ENCODE assay signal across 29 cellular contexts in genomic region chr1:239164451-239165180, GRCh38.
"Had no signal": no experiment of that assay in that cellular context is flagged by ENCODE, and none has a peak within 500 bp of the region (broad histone marks: within the 10 kb centered on the region; RNA-seq: fewer than 3 reads in every experiment).

No MANE protein-coding gene starts in this region.

- H3K27ac Mint-ChIP-seq: activated naive CD4-positive, alpha-beta T cell treated with anti-CD3 and anti-CD28 coated beads, Interleukin-2, amount 10 ng/mL, durations not matched to agents 7 days and 5 days; activated naive CD8-positive, alpha-beta T cell treated with anti-CD3 and anti-CD28 coated beads, Interleukin-2, amount 10 ng/mL, durations not matched to agents 7 days and 5 days; dendritic cell treated with granulocyte-macrophage colony-stimulating factor and Interleukin-4, amounts not matched to agents 40 ng/mL and 50 ng/mL, for 4 days; endodermal cell; mesothelial cell of epicardium; naive thymus-derived CD4-positive, alpha-beta T cell; T-helper 1 cell treated with Interleukin-12 subunit alpha and Interleukin-12 subunit beta and Interleukin-4 antibody, amounts not matched to agents 30 μg/mL and 1 μg/mL, for 36 hours had no signal

- H3K27me3 Mint-ChIP-seq: activated naive CD4-positive, alpha-beta T cell treated with anti-CD3 and anti-CD28 coated beads, Interleukin-2, amount 10 ng/mL, durations not matched to agents 7 days and 5 days; activated naive CD8-positive, alpha-beta T cell treated with anti-CD3 and anti-CD28 coated beads, Interleukin-2, amount 10 ng/mL, durations not matched to agents 7 days and 5 days; dendritic cell treated with granulocyte-macrophage colony-stimulating factor and Interleukin-4, amounts not matched to agents 40 ng/mL and 50 ng/mL, for 4 days; naive thymus-derived CD4-positive, alpha-beta T cell had no signal

- H3K27me3 ChIP-seq: ascending aorta, brain microvascular endothelial cell, gastroesophageal sphincter, hepatocyte, pancreas, right atrium auricular region, suprapubic skin, tibial artery, upper lobe of right lung had no signal

- FAIRE-seq: keratinocyte had no signal

- ATAC-seq: gastroesophageal sphincter; left colon; naive thymus-derived CD4-positive, alpha-beta T cell; pancreas; upper lobe of right lung had no signal

- H2AFZ ChIP-seq: hepatocyte had no signal

- H3K4me2 ChIP-seq: hepatocyte, smooth muscle cell had no signal

- H3K4me1 ChIP-seq: ascending aorta, gastroesophageal sphincter, pancreas, prostate gland, right atrium auricular region, suprapubic skin, tibial artery, upper lobe of right lung had no signal

- H3K27ac ChIP-seq: ascending aorta, brain microvascular endothelial cell, gastroesophageal sphincter, hepatocyte, pancreas, prostate gland, right atrium auricular region, suprapubic skin, tibial artery, upper lobe of right lung, VCaP had no signal

- H3K9me3 Mint-ChIP-seq: activated naive CD8-positive, alpha-beta T cell treated with anti-CD3 and anti-CD28 coated beads, Interleukin-2, amount 10 ng/mL, durations not matched to agents 7 days and 5 days; dendritic cell treated with granulocyte-macrophage colony-stimulating factor and Interleukin-4, amounts not matched to agents 40 ng/mL and 50 ng/mL, for 4 days; endodermal cell had no signal

- H3K4me3 ChIP-seq: ascending aorta, gastroesophageal sphincter, hepatocyte, pancreas, prostate gland, right atrium auricular region, smooth muscle cell, suprapubic skin, tibial artery, upper lobe of right lung had no signal

- H3K9me3 ChIP-seq: ascending aorta, pancreas, prostate gland had no signal

- H3K4me3 Mint-ChIP-seq: activated naive CD4-positive, alpha-beta T cell treated with anti-CD3 and anti-CD28 coated beads, Interleukin-2, amount 10 ng/mL, durations not matched to agents 7 days and 5 days; activated naive CD8-positive, alpha-beta T cell treated with anti-CD3 and anti-CD28 coated beads, Interleukin-2, amount 10 ng/mL, durations not matched to agents 7 days and 5 days; dendritic cell treated with granulocyte-macrophage colony-stimulating factor and Interleukin-4, amounts not matched to agents 40 ng/mL and 50 ng/mL, for 4 days; endodermal cell; mesothelial cell of epicardium; naive thymus-derived CD4-positive, alpha-beta T cell; T-helper 1 cell treated with Interleukin-12 subunit alpha and Interleukin-12 subunit beta and Interleukin-4 antibody, amounts not matched to agents 30 μg/mL and 1 μg/mL, for 36 hours had no signal

- H3K4me1 Mint-ChIP-seq: activated naive CD4-positive, alpha-beta T cell treated with anti-CD3 and anti-CD28 coated beads, Interleukin-2, amount 10 ng/mL, durations not matched to agents 7 days and 5 days; activated naive CD8-positive, alpha-beta T cell treated with anti-CD3 and anti-CD28 coated beads, Interleukin-2, amount 10 ng/mL, durations not matched to agents 7 days and 5 days; endodermal cell; mesothelial cell of epicardium; naive thymus-derived CD4-positive, alpha-beta T cell had no signal

- H3K36me3 Mint-ChIP-seq: activated naive CD4-positive, alpha-beta T cell treated with anti-CD3 and anti-CD28 coated beads, Interleukin-2, amount 10 ng/mL, durations not matched to agents 7 days and 5 days; activated naive CD8-positive, alpha-beta T cell treated with anti-CD3 and anti-CD28 coated beads, Interleukin-2, amount 10 ng/mL, durations not matched to agents 7 days and 5 days; mesothelial cell of epicardium; naive thymus-derived CD4-positive, alpha-beta T cell had no signal

- H3K79me2 ChIP-seq: hepatocyte had no signal

- H3K36me3 ChIP-seq: ascending aorta, brain microvascular endothelial cell, gastroesophageal sphincter, pancreas, prostate gland, right atrium auricular region, suprapubic skin, tibial artery, upper lobe of right lung had no signal

- DNase-seq: activated CD4-positive, alpha-beta T cell treated with anti-CD3 and anti-CD28 coated beads for 4 hours; activated CD4-positive, alpha-beta T cell treated with anti-CD3 and anti-CD28 coated beads, Interleukin-2, amount 50 U/mL, for 4 hours; activated gamma-delta T cell; activated naive CD4-positive, alpha-beta T cell treated with anti-CD3 and anti-CD28 coated beads, Interleukin-2, amount 10 ng/mL, durations not matched to agents 7 days and 5 days; activated naive CD8-positive, alpha-beta T cell treated with anti-CD3 and anti-CD28 coated beads, Interleukin-2, amount 10 ng/mL, durations not matched to agents 7 days and 5 days; brain microvascular endothelial cell; central memory CD4-positive, alpha-beta T cell; endodermal cell; left colon; naive thymus-derived CD4-positive, alpha-beta T cell; pancreas; stimulated activated CD4-positive, alpha-beta T cell treated with anti-CD3 and anti-CD28 coated beads, Interleukin-15, amount 100 ng/mL, for 24 hours; stimulated activated CD4-positive, alpha-beta T cell treated with anti-CD3 and anti-CD28 coated beads, Interleukin-2, amount 100 ng/mL, for 24 hours; stimulated activated naive CD4-positive, alpha-beta T cell; T-helper 9 cell; tibial artery; upper lobe of right lung had no signal
